Comparison of ENCODE assay signal across 8 cellular contexts in the genomic region with DNA sequence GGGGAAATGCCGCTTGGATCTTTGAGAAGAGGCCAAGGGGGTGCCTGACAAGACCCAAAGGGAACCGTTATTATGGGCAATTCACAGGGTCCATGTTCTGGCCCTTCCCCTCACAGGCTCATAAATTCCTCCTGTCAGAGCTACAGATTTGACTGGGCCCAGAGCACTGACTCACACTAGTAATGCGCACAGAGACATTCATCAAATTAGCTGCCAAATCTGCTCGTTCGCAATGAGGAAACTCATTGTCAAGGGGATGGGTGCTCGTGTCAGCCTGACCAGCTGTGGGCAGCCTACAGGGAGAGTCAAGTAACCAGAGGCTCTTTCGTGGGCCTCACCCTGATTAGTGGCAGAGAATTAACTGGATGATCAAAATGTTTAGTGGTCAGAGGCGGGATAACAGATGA.
A peak's percentile ranks its signal among the peaks of the same experiment; 100 is the strongest.
DNase-seq lines count a peak whose midpoint lies in the region; ATAC-seq and TF ChIP-seq lines count a peak whose summit lies in the region.

No MANE protein-coding gene starts in this region.

- TF ChIP-seq EP300 in ovary (IDR thresholded peaks at IDR 0.05), result no peak

- no peaks in the 10 kb centered on the region for H3K27me3 ChIP-seq in ovary

- in situ Hi-C loops in GM13976 (cut with MboI; ENCODE audit: low sequenced_read_pairs, unreplicated experiment), result no loop called here

- 60 to 82% (median 76%) methylated on average over 8 of the region's 8 CpGs for WGBS in ovary, 3 donors

- H3K9me3 ChIP-seq in ovary, result no peaks in the 10 kb centered on the region

- H3K27ac ChIP-seq in ovary, result no peak overlapping the region

- TF ChIP-seq CTCF in ovary (IDR thresholded peaks at IDR 0.05) (no peak), GM13976 (IDR thresholded peaks at IDR 0.05; ENCODE audit: borderline replicate concordance, control extremely low read depth, extremely low read depth, insufficient read depth, missing control alignments) (no peak)

- no peak for TF ChIP-seq POLR2A in ovary (IDR thresholded peaks at IDR 0.05)

- no peak overlapping the region for H3K4me3 ChIP-seq in ovary

- no peaks in the 10 kb centered on the region for H3K36me3 ChIP-seq in ovary

- DNase-seq in RPMI7951 (ENCODE audit: low read depth) (peak; percentile 95), kidney tubule cell (ENCODE audit: low spot score) (peak; percentile 51), ovary (no peak), NCI-H526 (lab: John Stamatoyannopoulos, UW) (no peak), GM13976 (ENCODE audit: low spot score) (no peak)
- no peak for DNase-seq in stimulated activated CD4-positive, alpha-beta T cell treated with anti-CD3 and anti-CD28 coated beads, Interleukin-15, amount 100 ng/mL, for 24 hours

- peaks cover 7% of the 10 kb centered on the region for H3K4me1 ChIP-seq in ovary (ENCODE audit: insufficient read depth)

- ATAC-seq in GM18520 (IDR thresholded peaks at IDR 0.05; ENCODE audit: unreplicated experiment) (peak; percentile 29), HG02642 (IDR thresholded peaks at IDR 0.05; ENCODE audit: poor library complexity, unreplicated experiment) (peak; percentile 36)

- intact Hi-C loops in ovary (cut with DNase I), result no loop called here

Comparison
In these comparisons a context has a peak if more than half of its experiments do, and no peak if none do; other contexts are left out.
1. DNase-seq: peak in RPMI7951 (single experiment) and kidney tubule cell (single experiment); none in stimulated activated CD4-positive, alpha-beta T cell treated with anti-CD3 and anti-CD28 coated beads, Interleukin-15, amount 100 ng/mL, for 24 hours (single experiment), ovary (0 of 5), NCI-H526 (0 of 2) and GM13976 (single experiment).